13 cellular contexts compared by ENCODE assay signal in genomic region chr6:31718294-31718693, GRCh38. TPM values are rescaled to one million over a fixed set of nuclear protein-coding genes. Genes with fewer than 3 reads are reported as not detected.
A peak's percentile ranks its signal among the peaks of the same experiment; 100 is the strongest.
DNase-seq lines count a peak whose midpoint lies in the region; ATAC-seq and FAIRE-seq lines count a peak whose summit lies in the region.
"Had no signal": no experiment of that assay in that cellular context is flagged by ENCODE, and none has a peak within 500 bp of the region (broad histone marks: within the 10 kb centered on the region; RNA-seq: fewer than 3 reads in every experiment).

No MANE protein-coding gene starts in this region.

- no peaks in the 10 kb centered on the region for H3K4me1 ChIP-seq in small intestine (ENCODE audit: control insufficient read depth in 2 of 2, insufficient read depth in 1 of 2, low read depth in 1 of 2, low read length in 1 of 2)
- H3K4me1 ChIP-seq: BE2C had no signal

- H3K9me3 ChIP-seq in small intestine (ENCODE audit: control insufficient read depth, low read depth): no peaks in the 10 kb centered on the region
- H3K9me3 ChIP-seq: BE2C had no signal

- no peak overlapping the region for H3K4me3 ChIP-seq in small intestine (ENCODE audit: low read depth in 1 of 2, low read length in 2 of 2)

- FAIRE-seq in small intestine (lab: Jason Lieb, UNC): no peak

- WGBS in small intestine, 3 donors: 6 to 64% (median 44%) methylated on average over 1 of the region's 1 CpG

- H3K27me3 ChIP-seq in small intestine (ENCODE audit: control insufficient read depth in 2 of 2, insufficient read depth in 2 of 2, low read length in 2 of 2): no peaks in the 10 kb centered on the region
- H3K27me3 ChIP-seq: BE2C had no signal

- DNase-seq in ELF-1 (ENCODE audit: low read depth, low spot score): peak; percentile 84
- DNase-seq in NCI-H345 treated with DMSO at 0.1 percent for 48 hours (lab: John Stamatoyannopoulos, UW; ENCODE audit: unreplicated experiment): peak; percentile 13
- peak; percentile 69 for DNase-seq in small intestine
- no peak for DNase-seq in hypothalamus (lab: John Stamatoyannopoulos, UW)
- no peak for DNase-seq in cerebellum (ENCODE audit: low spot score)
- no peak for DNase-seq in cerebellar nuclear complex (lab: John Stamatoyannopoulos, UW)
- DNase-seq: BE2C, cortex of kidney, NCI-H1092, SHP77 treated with DMSO at 0.1 percent for 48 hours had no signal

- H3K36me3 ChIP-seq in small intestine (ENCODE audit: control insufficient read depth in 2 of 2, insufficient read depth in 2 of 2, low read length in 2 of 2): no peaks in the 10 kb centered on the region
- H3K36me3 ChIP-seq: BE2C had no signal

- ATAC-seq in esophagus mucosa: peak; percentile 80
- no peak for ATAC-seq in GM18520 (IDR thresholded peaks at IDR 0.05; ENCODE audit: unreplicated experiment)

- H3K27ac ChIP-seq in small intestine (ENCODE audit: low read depth in 1 of 2, low read length in 1 of 2): no peak overlapping the region

RNA-seq across cellular contexts. Expression of gene LY6G6D, which starts 3.1 kb away (rescaled TPM):
- not detected for total RNA-seq in esophagus mucosa
- not detected for polyA plus RNA-seq in small intestine
- total RNA-seq in cerebellum: not detected
- polyA plus RNA-seq: adipose tissue had no signal

RNA-seq across cellular contexts. Expression of gene LY6G6C, which starts 3.3 kb away (rescaled TPM):
- 10.8 TPM for total RNA-seq in esophagus mucosa
- polyA plus RNA-seq in small intestine: not detected
- total RNA-seq in cerebellum: not detected

RNA-seq across cellular contexts. Expression of gene MPIG6B, which starts 4.9 kb away (rescaled TPM):
- 1.1 TPM for total RNA-seq in esophagus mucosa
- polyA plus RNA-seq in small intestine: under 1 TPM in 1 of 3 donors, not detected in 2; 0.13 TPM
- not detected for total RNA-seq in cerebellum

RNA-seq across cellular contexts. Expression of gene DDAH2, which starts 10.8 kb away (rescaled TPM):
- total RNA-seq in esophagus mucosa (15.3 TPM), cerebellum (69.0 TPM)
- 10 to 100 TPM; 68.1 to 89.7 (median 84.1) TPM for polyA plus RNA-seq in small intestine

RNA-seq across cellular contexts. Expression of gene LY6G6F, which starts 11.6 kb away (rescaled TPM):
- not detected for total RNA-seq in esophagus mucosa
- polyA plus RNA-seq in small intestine: not detected
- total RNA-seq in cerebellum: 0.36 TPM

Comparison
In these comparisons a context has a peak if more than half of its experiments do, and no peak if none do; other contexts are left out.
1. DNase-seq: peak in ELF-1 (single experiment), NCI-H345 treated with DMSO at 0.1 percent for 48 hours (single experiment) and small intestine (single experiment); none in hypothalamus (0 of 51), cerebellum (single experiment) and cerebellar nuclear complex (0 of 2).